1 cellular context compared by ENCODE assay signal in the genomic region with DNA sequence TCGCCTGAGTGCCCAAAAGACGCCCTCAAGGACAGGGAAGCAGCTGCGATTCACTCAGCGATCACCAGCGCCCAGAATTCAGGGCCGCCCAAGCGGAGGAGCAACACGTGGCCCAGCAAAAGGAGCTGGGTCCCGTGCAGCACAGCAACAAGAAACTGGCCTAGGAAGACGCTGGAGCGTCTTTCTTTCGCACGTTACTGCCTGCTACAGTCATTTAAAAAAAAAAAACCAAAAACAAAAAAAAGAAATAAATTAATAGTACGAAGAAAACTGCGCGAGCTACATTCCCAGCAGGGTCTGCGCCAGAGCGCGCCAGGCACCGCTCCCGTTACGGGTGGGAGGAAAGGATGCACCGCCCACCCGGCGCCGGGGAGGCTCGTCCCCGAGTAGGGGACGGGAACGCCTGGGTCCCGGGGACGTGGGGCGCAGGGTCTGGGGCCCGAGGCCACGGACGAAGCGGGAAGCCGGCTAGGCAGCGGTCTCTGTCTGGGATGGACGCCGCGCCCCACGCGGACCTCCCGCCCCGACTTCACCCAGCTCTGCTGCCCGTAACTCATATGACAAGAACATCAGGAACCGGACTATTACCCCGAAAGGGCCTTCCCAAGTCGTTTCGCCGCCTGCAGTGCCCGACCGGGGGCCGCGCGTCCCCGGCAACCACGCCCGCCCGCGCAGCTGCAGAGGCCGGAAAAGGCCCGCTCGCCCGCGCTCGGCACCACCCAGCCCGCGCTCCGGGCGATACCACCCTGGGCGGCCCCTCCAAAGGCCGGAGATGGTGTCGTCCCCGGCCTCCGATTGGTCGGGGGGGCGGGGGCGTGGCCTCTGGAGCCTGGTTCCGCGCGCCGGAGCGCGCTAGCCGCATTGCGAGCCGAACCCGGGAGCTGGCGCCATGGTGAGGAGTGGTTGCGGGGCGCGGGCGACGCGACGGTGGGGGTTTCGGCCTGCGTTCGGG.
TF ChIP-seq lines count a peak whose summit lies in the region.

A gene with protein sequence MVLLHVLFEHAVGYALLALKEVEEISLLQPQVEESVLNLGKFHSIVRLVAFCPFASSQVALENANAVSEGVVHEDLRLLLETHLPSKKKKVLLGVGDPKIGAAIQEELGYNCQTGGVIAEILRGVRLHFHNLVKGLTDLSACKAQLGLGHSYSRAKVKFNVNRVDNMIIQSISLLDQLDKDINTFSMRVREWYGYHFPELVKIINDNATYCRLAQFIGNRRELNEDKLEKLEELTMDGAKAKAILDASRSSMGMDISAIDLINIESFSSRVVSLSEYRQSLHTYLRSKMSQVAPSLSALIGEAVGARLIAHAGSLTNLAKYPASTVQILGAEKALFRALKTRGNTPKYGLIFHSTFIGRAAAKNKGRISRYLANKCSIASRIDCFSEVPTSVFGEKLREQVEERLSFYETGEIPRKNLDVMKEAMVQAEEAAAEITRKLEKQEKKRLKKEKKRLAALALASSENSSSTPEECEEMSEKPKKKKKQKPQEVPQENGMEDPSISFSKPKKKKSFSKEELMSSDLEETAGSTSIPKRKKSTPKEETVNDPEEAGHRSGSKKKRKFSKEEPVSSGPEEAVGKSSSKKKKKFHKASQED (plus strand): TSS at position 861 of the 952 bp plus-strand sequence. CDS start 29 bp downstream, at position 890.

TF ChIP-seq in HepG2, 621 proteins besides CTCF, POLR2A, EP300 and RAD21 (continued from another document and continues in another):
- TF ChIP-seq, protein P1, sequence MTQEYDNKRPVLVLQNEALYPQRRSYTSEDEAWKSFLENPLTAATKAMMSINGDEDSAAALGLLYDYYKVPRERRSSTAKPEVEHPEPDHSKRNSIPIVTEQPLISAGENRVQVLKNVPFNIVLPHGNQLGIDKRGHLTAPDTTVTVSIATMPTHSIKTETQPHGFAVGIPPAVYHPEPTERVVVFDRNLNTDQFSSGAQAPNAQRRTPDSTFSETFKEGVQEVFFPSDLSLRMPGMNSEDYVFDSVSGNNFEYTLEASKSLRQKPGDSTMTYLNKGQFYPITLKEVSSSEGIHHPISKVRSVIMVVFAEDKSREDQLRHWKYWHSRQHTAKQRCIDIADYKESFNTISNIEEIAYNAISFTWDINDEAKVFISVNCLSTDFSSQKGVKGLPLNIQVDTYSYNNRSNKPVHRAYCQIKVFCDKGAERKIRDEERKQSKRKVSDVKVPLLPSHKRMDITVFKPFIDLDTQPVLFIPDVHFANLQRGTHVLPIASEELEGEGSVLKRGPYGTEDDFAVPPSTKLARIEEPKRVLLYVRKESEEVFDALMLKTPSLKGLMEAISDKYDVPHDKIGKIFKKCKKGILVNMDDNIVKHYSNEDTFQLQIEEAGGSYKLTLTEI (CRISPR knock-in tag; conservative IDR thresholded peaks at IDR 0.05), result no peak
- TF ChIP-seq ZNF329 (CRISPR knock-in tag; IDR thresholded peaks at IDR 0.05; ENCODE audit: low read depth) (peak; percentile 66), ZSCAN20 (CRISPR knock-in tag; IDR thresholded peaks at IDR 0.05; ENCODE audit: borderline replicate concordance) (peak; percentile 89; the same call in 1 of the 2 replicates), ZNF879 (CRISPR knock-in tag; IDR thresholded peaks at IDR 0.05) (peak; percentile 98; the same call in 1 of the 2 replicates), ZFP62 (CRISPR knock-in tag; IDR thresholded peaks at IDR 0.05) (no peak), CBX1 (IDR thresholded peaks at IDR 0.05; ENCODE audit: low read depth) (peak; percentile 73), CREB1 (IDR thresholded peaks at IDR 0.05) (no peak; the same call in 1 of the 2 replicates), CREB1 (CRISPR knock-in tag; IDR thresholded peaks at IDR 0.05) (no peak), ZNF674 (CRISPR knock-in tag; IDR thresholded peaks at IDR 0.05; ENCODE audit: low read depth) (peak; percentile 90; the same call in 1 of the 2 replicates), ZNF615 (CRISPR knock-in tag; IDR thresholded peaks at IDR 0.05; ENCODE audit: borderline replicate concordance) (no peak; the same call in 1 of the 2 replicates), ZSCAN30 (CRISPR knock-in tag; IDR thresholded peaks at IDR 0.05) (peak; percentile 97; the same call in 1 of the 2 replicates), U2AF2 (IDR thresholded peaks at IDR 0.05; ENCODE audit: low read depth, low read length) (peak; percentile 20; the same call in 1 of the 2 replicates), ZFP90 (CRISPR knock-in tag; IDR thresholded peaks at IDR 0.05; ENCODE audit: borderline replicate concordance) (no peak), RXRB (CRISPR knock-in tag; IDR thresholded peaks at IDR 0.05; ENCODE audit: borderline replicate concordance) (peak; percentile 26; the same call in 1 of the 2 replicates), ZNF773 (CRISPR knock-in tag; IDR thresholded peaks at IDR 0.05; ENCODE audit: borderline replicate concordance) (peak; percentile 27; the same call in 1 of the 2 replicates), ZNF484 (CRISPR knock-in tag; IDR thresholded peaks at IDR 0.05; ENCODE audit: borderline replicate concordance, low read depth) (no peak), ZNF230 (CRISPR knock-in tag; IDR thresholded peaks at IDR 0.05) (peak; percentile 17; the same call in 1 of the 2 replicates), PLRG1 (conservative IDR thresholded peaks at IDR 0.05) (no peak), ZFAT (CRISPR knock-in tag; conservative IDR thresholded peaks at IDR 0.05) (no peak; the same call in none of the 2 replicates), ZNF3 (CRISPR knock-in tag; IDR thresholded peaks at IDR 0.05) (peak; percentile 94), ZSCAN12 (CRISPR knock-in tag; IDR thresholded peaks at IDR 0.05) (peak; percentile 54), ZNF761 (CRISPR knock-in tag; conservative IDR thresholded peaks at IDR 0.05) (peak; percentile 98; the same call in 1 of the 2 replicates), MBNL3 (CRISPR knock-in tag; conservative IDR thresholded peaks at IDR 0.05) (no peak), ZNF136 (CRISPR knock-in tag; IDR thresholded peaks at IDR 0.05; ENCODE audit: low read depth) (peak; percentile 89), ZFP36L1 (CRISPR knock-in tag; IDR thresholded peaks at IDR 0.05) (0 out of 2 replicates have a peak, but pooled peaks have one; percentile 40), MAFF (IDR thresholded peaks at IDR 0.05; ENCODE audit: low read depth, low read length) (no peak), ZKSCAN1 (IDR thresholded peaks at IDR 0.05; ENCODE audit: low read length) (peak; percentile 27; the same call in 1 of the 2 replicates), ZNF724P (CRISPR knock-in tag; IDR thresholded peaks at IDR 0.05; ENCODE audit: borderline replicate concordance) (peak; percentile 91), ZBTB4 (CRISPR knock-in tag; IDR thresholded peaks at IDR 0.05; ENCODE audit: borderline replicate concordance) (no peak; the same call in 1 of the 2 replicates), GATAD1 (CRISPR knock-in tag; IDR thresholded peaks at IDR 0.05) (no peak; the same call in none of the 2 replicates), ZNF619 (CRISPR knock-in tag; IDR thresholded peaks at IDR 0.05) (peak; percentile 92), ZNF709 (CRISPR knock-in tag; IDR thresholded peaks at IDR 0.05) (peak; percentile 98), ZFX (CRISPR knock-in tag; IDR thresholded peaks at IDR 0.05; ENCODE audit: low read depth) (peak; percentile 99), XBP1 (CRISPR knock-in tag; IDR thresholded peaks at IDR 0.05) (no peak), ZBTB7B (CRISPR knock-in tag; IDR thresholded peaks at IDR 0.05) (peak; percentile 49), CBX2 (IDR thresholded peaks at IDR 0.05; ENCODE audit: low read depth, low read length) (no peak), CBX2 (CRISPR knock-in tag; IDR thresholded peaks at IDR 0.05; ENCODE audit: low read depth) (no peak), TOE1 (CRISPR knock-in tag; IDR thresholded peaks at IDR 0.05) (peak; percentile 98), NFIC (IDR thresholded peaks at IDR 0.05; ENCODE audit: low read length) (peak; percentile 37; the same call in 1 of the 2 replicates), ZKSCAN5 (CRISPR knock-in tag; IDR thresholded peaks at IDR 0.05) (no peak), ZBTB8A (CRISPR knock-in tag; IDR thresholded peaks at IDR 0.05; ENCODE audit: borderline replicate concordance, low read depth) (0 out of 2 replicates have a peak, but pooled peaks have one; percentile 47), RFX1 (IDR thresholded peaks at IDR 0.05) (no peak), HOXA3 (CRISPR knock-in tag; IDR thresholded peaks at IDR 0.05) (no peak; the same call in 1 of the 2 replicates), PATZ1 (CRISPR knock-in tag; IDR thresholded peaks at IDR 0.05) (peak; percentile 76), NR2F1 (CRISPR knock-in tag; IDR thresholded peaks at IDR 0.05) (no peak)
- TF ChIP-seq, protein P2, sequence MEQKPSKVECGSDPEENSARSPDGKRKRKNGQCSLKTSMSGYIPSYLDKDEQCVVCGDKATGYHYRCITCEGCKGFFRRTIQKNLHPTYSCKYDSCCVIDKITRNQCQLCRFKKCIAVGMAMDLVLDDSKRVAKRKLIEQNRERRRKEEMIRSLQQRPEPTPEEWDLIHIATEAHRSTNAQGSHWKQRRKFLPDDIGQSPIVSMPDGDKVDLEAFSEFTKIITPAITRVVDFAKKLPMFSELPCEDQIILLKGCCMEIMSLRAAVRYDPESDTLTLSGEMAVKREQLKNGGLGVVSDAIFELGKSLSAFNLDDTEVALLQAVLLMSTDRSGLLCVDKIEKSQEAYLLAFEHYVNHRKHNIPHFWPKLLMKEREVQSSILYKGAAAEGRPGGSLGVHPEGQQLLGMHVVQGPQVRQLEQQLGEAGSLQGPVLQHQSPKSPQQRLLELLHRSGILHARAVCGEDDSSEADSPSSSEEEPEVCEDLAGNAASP (CRISPR knock-in tag; IDR thresholded peaks at IDR 0.05; ENCODE audit: borderline replicate concordance), result no peak; the same call in 1 of the 2 replicates
- TF ChIP-seq, protein P3, sequence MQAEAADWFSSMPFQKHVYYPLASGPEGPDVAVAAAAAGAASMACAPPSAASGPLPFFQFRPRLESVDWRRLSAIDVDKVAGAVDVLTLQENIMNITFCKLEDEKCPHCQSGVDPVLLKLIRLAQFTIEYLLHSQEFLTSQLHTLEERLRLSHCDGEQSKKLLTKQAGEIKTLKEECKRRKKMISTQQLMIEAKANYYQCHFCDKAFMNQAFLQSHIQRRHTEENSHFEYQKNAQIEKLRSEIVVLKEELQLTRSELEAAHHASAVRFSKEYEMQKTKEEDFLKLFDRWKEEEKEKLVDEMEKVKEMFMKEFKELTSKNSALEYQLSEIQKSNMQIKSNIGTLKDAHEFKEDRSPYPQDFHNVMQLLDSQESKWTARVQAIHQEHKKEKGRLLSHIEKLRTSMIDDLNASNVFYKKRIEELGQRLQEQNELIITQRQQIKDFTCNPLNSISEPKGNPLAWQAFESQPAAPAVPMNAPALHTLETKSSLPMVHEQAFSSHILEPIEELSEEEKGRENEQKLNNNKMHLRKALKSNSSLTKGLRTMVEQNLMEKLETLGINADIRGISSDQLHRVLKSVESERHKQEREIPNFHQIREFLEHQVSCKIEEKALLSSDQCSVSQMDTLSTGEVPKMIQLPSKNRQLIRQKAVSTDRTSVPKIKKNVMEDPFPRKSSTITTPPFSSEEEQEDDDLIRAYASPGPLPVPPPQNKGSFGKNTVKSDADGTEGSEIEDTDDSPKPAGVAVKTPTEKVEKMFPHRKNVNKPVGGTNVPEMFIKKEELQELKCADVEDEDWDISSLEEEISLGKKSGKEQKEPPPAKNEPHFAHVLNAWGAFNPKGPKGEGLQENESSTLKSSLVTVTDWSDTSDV (CRISPR knock-in tag; IDR thresholded peaks at IDR 0.05), result peak; percentile 28; the same call in 1 of the 2 replicates
- TF ChIP-seq, protein P4, sequence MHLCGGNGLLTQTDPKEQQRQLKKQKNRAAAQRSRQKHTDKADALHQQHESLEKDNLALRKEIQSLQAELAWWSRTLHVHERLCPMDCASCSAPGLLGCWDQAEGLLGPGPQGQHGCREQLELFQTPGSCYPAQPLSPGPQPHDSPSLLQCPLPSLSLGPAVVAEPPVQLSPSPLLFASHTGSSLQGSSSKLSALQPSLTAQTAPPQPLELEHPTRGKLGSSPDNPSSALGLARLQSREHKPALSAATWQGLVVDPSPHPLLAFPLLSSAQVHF (CRISPR knock-in tag; IDR thresholded peaks at IDR 0.05), result no peak; the same call in 1 of the 2 replicates
- TF ChIP-seq, protein P5, sequence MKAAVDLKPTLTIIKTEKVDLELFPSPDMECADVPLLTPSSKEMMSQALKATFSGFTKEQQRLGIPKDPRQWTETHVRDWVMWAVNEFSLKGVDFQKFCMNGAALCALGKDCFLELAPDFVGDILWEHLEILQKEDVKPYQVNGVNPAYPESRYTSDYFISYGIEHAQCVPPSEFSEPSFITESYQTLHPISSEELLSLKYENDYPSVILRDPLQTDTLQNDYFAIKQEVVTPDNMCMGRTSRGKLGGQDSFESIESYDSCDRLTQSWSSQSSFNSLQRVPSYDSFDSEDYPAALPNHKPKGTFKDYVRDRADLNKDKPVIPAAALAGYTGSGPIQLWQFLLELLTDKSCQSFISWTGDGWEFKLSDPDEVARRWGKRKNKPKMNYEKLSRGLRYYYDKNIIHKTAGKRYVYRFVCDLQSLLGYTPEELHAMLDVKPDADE (CRISPR knock-in tag; IDR thresholded peaks at IDR 0.05), result peak; percentile 44
